In the genomic region with DNA sequence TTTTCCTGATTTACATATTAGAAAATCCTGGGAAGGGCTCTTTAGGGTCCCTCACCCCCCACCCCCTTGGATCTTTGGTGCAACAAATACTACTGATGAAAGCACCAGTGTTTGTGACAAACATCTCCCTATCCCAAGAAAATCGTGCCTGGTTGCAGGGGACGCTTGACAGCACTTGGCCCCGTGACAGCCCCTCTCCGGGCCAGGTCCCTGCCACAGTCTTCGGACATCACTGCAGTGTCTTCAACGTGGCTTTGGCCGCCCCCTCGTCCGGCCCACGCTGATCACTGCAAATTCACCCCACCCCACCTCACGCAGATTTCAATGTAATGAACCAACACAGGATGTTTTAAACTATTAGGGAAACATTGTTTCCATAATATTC, we compare ENCODE assay signal across 10 cellular contexts. TPM values are rescaled to one million over a fixed set of nuclear protein-coding genes. Genes with fewer than 3 reads are reported as not detected.
A peak's percentile ranks its signal among the peaks of the same experiment; 100 is the strongest.
DNase-seq lines count a peak whose midpoint lies in the region; TF ChIP-seq lines count a peak whose summit lies in the region.
"Had no signal": no experiment of that assay in that cellular context is flagged by ENCODE, and none has a peak within 500 bp of the region (broad histone marks: within the 10 kb centered on the region; RNA-seq: fewer than 3 reads in every experiment).

No MANE protein-coding gene starts in this region.

- H3K27me3 Mint-ChIP-seq in brain: peaks cover 11% of the 10 kb centered on the region

- no peak overlapping the region for H3K27ac ChIP-seq in ACC112 (ENCODE audit: low read depth, low read length)
- no peak overlapping the region for H3K27ac ChIP-seq in muscle layer of colon (ENCODE audit: low read depth, low read length)
- H3K27ac ChIP-seq: ovary had no signal

- CTCF ChIA-PET in HEK293T (lab: Yijun Ruan, JAX): no interaction called here

- peaks cover 8% of the 10 kb centered on the region for H3K36me3 ChIP-seq in ACC112 (ENCODE audit: insufficient read depth, low read length)
- H3K36me3 ChIP-seq in H7 (replicated peaks; ENCODE audit: control insufficient read depth, insufficient read depth, low read length): peaks cover 1% of the 10 kb centered on the region; the same call in 1 of the 2 replicates
- H3K36me3 ChIP-seq in muscle layer of colon (ENCODE audit: insufficient read depth, low read length): peaks cover 9% of the 10 kb centered on the region
- H3K36me3 ChIP-seq: ovary had no signal

- H3K9me3 Mint-ChIP-seq in brain: peaks cover 0 to under 1% (median 0%) of the 10 kb centered on the region in 5 experiments

- H3K4me3 Mint-ChIP-seq in brain: peak overlapping the region; percentile 70 to 100 (median 98)

- H3K27ac Mint-ChIP-seq in brain: peak overlapping the region in 4 of 5 experiments; percentile 65 to 100 (median 87)

- DNase-seq in H7 (peak; percentile 57), epidermal melanocyte (ENCODE audit: insufficient read length, low spot score) (no peak), 8988T (no peak), HEK293T (ENCODE audit: extremely low spot score) (no peak), islet precursor cell (no peak)
- DNase-seq: NCI-H2029 treated with DMSO at 0.1 percent for 48 hours, ovary had no signal

- POLR2A ChIA-PET in HEK293T (lab: Yijun Ruan, JAX): no interaction called here

- H3K4me3 ChIP-seq in ACC112 (ENCODE audit: low read depth, low read length) (peak overlapping the region; percentile 93), H7 (ENCODE audit: insufficient read depth, low read depth, low read length) (no peak overlapping the region), muscle layer of colon (ENCODE audit: low read depth in 1 of 2, low read length in 2 of 2) (peak overlapping the region in 1 of 2 donors; percentile 2)
- H3K4me3 ChIP-seq: ovary had no signal

- H3K36me3 Mint-ChIP-seq in brain: peaks cover 45% of the 10 kb centered on the region

- no peaks in the 10 kb centered on the region for H3K9me3 ChIP-seq in muscle layer of colon (ENCODE audit: low read length)
- H3K9me3 ChIP-seq: ovary had no signal

- H3K27me3 ChIP-seq in ACC112 (ENCODE audit: insufficient read depth, low read length) (no peaks in the 10 kb centered on the region), H7 (ENCODE audit: control insufficient read depth, insufficient read depth, low read length) (no peaks in the 10 kb centered on the region), muscle layer of colon (ENCODE audit: control insufficient read depth in 1 of 2, insufficient read depth in 2 of 2, low read length in 2 of 2) (no peaks in the 10 kb centered on the region)
- H3K27me3 ChIP-seq: ovary had no signal

- peak overlapping the region; percentile 19 for H3K9ac ChIP-seq in muscle layer of colon (ENCODE audit: low read length)

- no peak for TF ChIP-seq CTCF in brain (conservative IDR thresholded peaks at IDR 0.05)

- H3K4me1 ChIP-seq in ACC112 (ENCODE audit: control insufficient read depth, insufficient read depth, low read length, unreplicated experiment): peaks cover 34% of the 10 kb centered on the region
- peaks cover 65% of the 10 kb centered on the region for H3K4me1 ChIP-seq in muscle layer of colon (ENCODE audit: insufficient read depth, low read length)

- no peak overlapping the region for H2AFZ ChIP-seq in ACC112 (ENCODE audit: low read length, unreplicated experiment)

- peaks cover 82% of the 10 kb centered on the region for H3K4me1 Mint-ChIP-seq in brain

- H3K79me2 ChIP-seq in ACC112 (ENCODE audit: control insufficient read depth, insufficient read depth, low read length, unreplicated experiment): peaks cover 89% of the 10 kb centered on the region

TF ChIP-seq in HEK293T, 16 proteins besides CTCF, POLR2A, EP300 and RAD21:
- TF ChIP-seq ELF4 (IDR thresholded peaks at IDR 0.05): no peak
- TF ChIP-seq FOXA1 (IDR thresholded peaks at IDR 0.05): no peak
- TF ChIP-seq BHLHE40 (IDR thresholded peaks at IDR 0.05; ENCODE audit: borderline replicate concordance): no peak
- TF ChIP-seq, protein P1, sequence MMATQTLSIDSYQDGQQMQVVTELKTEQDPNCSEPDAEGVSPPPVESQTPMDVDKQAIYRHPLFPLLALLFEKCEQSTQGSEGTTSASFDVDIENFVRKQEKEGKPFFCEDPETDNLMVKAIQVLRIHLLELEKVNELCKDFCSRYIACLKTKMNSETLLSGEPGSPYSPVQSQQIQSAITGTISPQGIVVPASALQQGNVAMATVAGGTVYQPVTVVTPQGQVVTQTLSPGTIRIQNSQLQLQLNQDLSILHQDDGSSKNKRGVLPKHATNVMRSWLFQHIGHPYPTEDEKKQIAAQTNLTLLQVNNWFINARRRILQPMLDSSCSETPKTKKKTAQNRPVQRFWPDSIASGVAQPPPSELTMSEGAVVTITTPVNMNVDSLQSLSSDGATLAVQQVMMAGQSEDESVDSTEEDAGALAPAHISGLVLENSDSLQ (IDR thresholded peaks at IDR 0.05): no peak
- no peak for TF ChIP-seq FOXK2 (IDR thresholded peaks at IDR 0.05)
- no peak for TF ChIP-seq L3MBTL2 (conservative IDR thresholded peaks at IDR 0.05)
- TF ChIP-seq TARDBP (IDR thresholded peaks at IDR 0.05): no peak
- no peak for TF ChIP-seq SUZ12 (IDR thresholded peaks at IDR 0.05)
- TF ChIP-seq NFRKB (IDR thresholded peaks at IDR 0.05): no peak
- TF ChIP-seq SP1 (IDR thresholded peaks at IDR 0.05): no peak
- TF ChIP-seq HDGF (IDR thresholded peaks at IDR 0.05; ENCODE audit: borderline replicate concordance): no peak
- TF ChIP-seq FOXM1 (IDR thresholded peaks at IDR 0.05; ENCODE audit: borderline replicate concordance): no peak
- TF ChIP-seq CTBP1 (IDR thresholded peaks at IDR 0.05; ENCODE audit: borderline replicate concordance): no peak

RNA-seq across cellular contexts. Expression of a gene that starts 43.3 kb away (rescaled TPM):
- 683 and 685 TPM in 2 replicates for total RNA-seq in H7 (2014; rRNA removed; shearing (Covaris generic))
- 3,328 TPM for polyA plus RNA-seq in brain (ENCODE audit: insufficient read depth, low read depth, low replicate concordance)

RNA-seq across cellular contexts. Expression of a gene that starts 45.1 kb away (rescaled TPM):
- total RNA-seq in H7 (2014; rRNA removed; shearing (Covaris generic)): 0.24 and 0.26 TPM in 2 replicates
- not detected for polyA plus RNA-seq in brain (ENCODE audit: insufficient read depth, low read depth, low replicate concordance)
